Comparison of ENCODE assay signal across 19 cellular contexts in the genomic region with DNA sequence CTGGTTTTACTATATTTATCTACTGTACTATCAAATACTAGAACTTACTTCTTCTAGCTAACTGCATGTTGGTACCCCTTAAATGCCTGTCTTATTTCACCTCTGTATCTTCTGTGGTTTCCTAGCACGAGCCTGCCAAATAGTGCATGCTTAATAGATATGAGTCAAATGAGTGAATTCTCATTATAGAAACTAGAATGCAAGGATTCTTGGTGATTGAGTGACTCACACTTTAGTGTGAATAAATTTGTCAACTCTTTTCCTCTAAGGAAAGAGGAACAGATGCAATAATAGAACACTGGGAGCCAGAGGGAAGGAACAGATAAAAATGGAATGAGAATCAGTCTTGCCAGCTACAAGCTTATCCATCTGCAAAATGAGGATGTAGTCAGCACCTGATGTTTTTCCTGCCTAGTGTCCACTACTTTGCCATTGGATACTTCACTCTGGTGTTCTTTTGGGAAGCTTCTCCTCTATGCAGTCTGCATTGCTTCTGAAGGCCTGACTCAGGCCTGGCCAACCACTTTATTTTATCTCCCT.
DNase-seq lines count a peak whose midpoint lies in the region; ATAC-seq lines count a peak whose summit lies in the region.
"Had no signal": no experiment of that assay in that cellular context is flagged by ENCODE, and none has a peak within 500 bp of the region (broad histone marks: within the 10 kb centered on the region; RNA-seq: fewer than 3 reads in every experiment).

No MANE protein-coding gene starts in this region.

- H3K27ac ChIP-seq in GM23248: no peak overlapping the region
- peak overlapping the region; percentile 20 for H3K27ac ChIP-seq in caudate nucleus (ENCODE audit: low read depth, low read length)
- H3K27ac ChIP-seq: SJCRH30 had no signal

- peaks cover 13% of the 10 kb centered on the region for H3K4me1 ChIP-seq in GM23248 (ENCODE audit: insufficient read depth)
- H3K4me1 ChIP-seq: SJCRH30 had no signal

- no peak overlapping the region for H2AFZ ChIP-seq in GM23248

- H3K4me2 ChIP-seq in GM23248 (ENCODE audit: unreplicated experiment): no peak overlapping the region

- no peaks in the 10 kb centered on the region for H3K9me3 ChIP-seq in GM23248 (ENCODE audit: low read depth)
- H3K9me3 ChIP-seq: SJCRH30 had no signal

- no peak overlapping the region for H3K9ac ChIP-seq in GM23248

- H3K27me3 ChIP-seq in GM23248 (replicated peaks; ENCODE audit: insufficient read depth): no peaks in the 10 kb centered on the region
- H3K27me3 ChIP-seq: SJCRH30 had no signal

- in situ Hi-C loops in GM23248 (cut with MboI): no loop called here

- H3F3A ChIP-seq in GM23248 (ENCODE audit: insufficient read depth): peaks cover 14% of the 10 kb centered on the region

- H3K36me3 ChIP-seq in GM23248 (ENCODE audit: low read depth): no peaks in the 10 kb centered on the region
- H3K36me3 ChIP-seq: SJCRH30 had no signal

- 0% methylated on average over 1 of the region's 1 CpG for WGBS in GM23248 (ENCODE audit: low coverage in 1 of 2, low lambda C conversion rate in 2 of 2, missing lambda C conversion rate in 2 of 2), 2 experiments

- no peak overlapping the region for H3K4me3 ChIP-seq in GM23248
- H3K4me3 ChIP-seq: SJCRH30 had no signal

- no peaks in the 10 kb centered on the region for H4K20me1 ChIP-seq in GM23248 (ENCODE audit: insufficient read depth)

- H3K79me2 ChIP-seq in GM23248 (ENCODE audit: insufficient read depth): no peaks in the 10 kb centered on the region

- no peak for ATAC-seq in HG03469 (IDR thresholded peaks at IDR 0.05; ENCODE audit: unreplicated experiment)
- ATAC-seq: CD8-positive, alpha-beta T cell; HCT116 had no signal

- 0 out of 2 replicates have a peak, but pooled peaks cover 3% of the 10 kb centered on the region for H3K9me2 ChIP-seq in GM23248 (ENCODE audit: insufficient read depth)

- DNase-seq in GM23248: peak; percentile 46
- DNase-seq in caudate nucleus (lab: John Stamatoyannopoulos, UW): peak in 4 of 61 donors; percentile 1 to 45 (median 26)
- DNase-seq in pons (ENCODE audit: low spot score): peak; percentile 31
- no peak for DNase-seq in NCI-H1092 treated with DMSO at 0.1 percent for 48 hours (lab: John Stamatoyannopoulos, UW)
- DNase-seq in hepatic stellate cell (ENCODE audit: low spot score): no peak
- DNase-seq in NCI-H128 (lab: John Stamatoyannopoulos, UW; ENCODE audit: unreplicated experiment): no peak
- DNase-seq: C1 segment of cervical spinal cord; CD8-positive, alpha-beta T cell; KBM-7; NCI-H1092; NCI-H1694; NCI-H2081; NCI-H2171 treated with DMSO at 0.1 percent for 48 hours; NCI-H446; NCI-H526; OCI-M1; SJCRH30 had no signal

Comparison
In these comparisons a context has a peak if more than half of its experiments do, and no peak if none do; other contexts are left out.
1. DNase-seq: peak in GM23248 (single experiment) and pons (single experiment); none in NCI-H1092 treated with DMSO at 0.1 percent for 48 hours (single experiment), hepatic stellate cell (single experiment) and NCI-H128 (single experiment).